9 cellular contexts compared by ENCODE assay signal in the genomic region with DNA sequence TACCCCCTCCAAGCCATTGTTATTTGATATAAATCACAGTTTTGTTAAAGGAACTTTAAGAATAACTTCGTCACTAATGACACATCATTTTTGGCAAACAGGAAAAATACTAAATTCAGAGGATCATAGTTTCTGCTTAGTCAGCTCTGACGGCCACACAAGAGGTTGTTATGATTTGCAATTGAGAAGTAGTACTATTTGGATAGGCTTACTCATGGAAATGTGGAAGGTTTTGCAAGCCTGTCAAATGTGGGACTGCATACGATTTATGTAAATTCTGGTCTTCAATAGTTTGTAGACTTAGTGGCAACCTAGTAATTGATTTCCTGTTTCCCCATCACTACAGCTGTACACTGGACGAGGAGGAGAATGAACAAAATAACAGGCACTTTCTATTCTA.
DNase-seq lines count a peak whose midpoint lies in the region; ATAC-seq and TF ChIP-seq lines count a peak whose summit lies in the region.
"Had no signal": no experiment of that assay in that cellular context is flagged by ENCODE, and none has a peak within 500 bp of the region (broad histone marks: within the 10 kb centered on the region; RNA-seq: fewer than 3 reads in every experiment).

No MANE protein-coding gene starts in this region.

- DNase-seq in ELR (ENCODE audit: low read depth) (peak; percentile 89), NOMO-1 treated with dmso at 0.1 percent for 144 hours (lab: John Stamatoyannopoulos, UW; ENCODE audit: unreplicated experiment) (peak; percentile 83), epithelial cell of prostate (ENCODE audit: low read depth, low spot score) (peak; percentile 72), omental fat pad (ENCODE audit: low spot score) (no peak)
- DNase-seq in activated effector memory CD4-positive, alpha-beta T cell treated with anti-CD3 and anti-CD28 coated beads, Interleukin-2, amount 50 U/mL, for 16 hours, result no peak
- DNase-seq in stimulated activated naive CD8-positive, alpha-beta T cell treated with anti-CD3 and anti-CD28 coated beads, Interleukin-15, Interleukin-2, amounts not matched to agents 100 U/mL and 50 U/mL, for 24 hours, result no peak
- no peak for DNase-seq in stimulated activated CD4-positive, alpha-beta T cell treated with anti-CD3 and anti-CD28 coated beads, Interleukin-12 subunit alpha, Interleukin-12 subunit beta, amount 100 ng/mL, for 4 hours
- no peak for DNase-seq in CD4-positive, alpha-beta T cell

- no peaks in the 10 kb centered on the region for H3K27me3 ChIP-seq in CD4-positive, alpha-beta T cell (ENCODE audit: control insufficient read depth, insufficient read depth, low read length)

- no peak overlapping the region for H3K4me3 Mint-ChIP-seq in CD4-positive, alpha-beta T cell
- H3K4me3 Mint-ChIP-seq: neural crest cell had no signal

- peaks cover under 1% of the 10 kb centered on the region for H3K4me1 Mint-ChIP-seq in CD4-positive, alpha-beta T cell (ENCODE audit: low read depth)

- H3K27ac Mint-ChIP-seq in CD4-positive, alpha-beta T cell, result no peak overlapping the region

- H3K9me3 ChIP-seq in CD4-positive, alpha-beta T cell (ENCODE audit: control insufficient read depth, low read length), result no peaks in the 10 kb centered on the region

- H3K27me3 Mint-ChIP-seq in CD4-positive, alpha-beta T cell, result no peaks in the 10 kb centered on the region

- TF ChIP-seq CTCF in omental fat pad (IDR thresholded peaks at IDR 0.05), result no peak
- no peak for TF ChIP-seq CTCF in CD4-positive, alpha-beta T cell (IDR thresholded peaks at IDR 0.05)

- POLR2A ChIA-PET in CD4-positive, alpha-beta T cell (lab: Charles Lee), result no interaction called here

- CTCF ChIA-PET in CD4-positive, alpha-beta T cell (lab: Charles Lee), result no interaction called here

- H3K9me3 Mint-ChIP-seq in CD4-positive, alpha-beta T cell, result no peaks in the 10 kb centered on the region
- H3K9me3 Mint-ChIP-seq: neural crest cell had no signal

- peaks cover 95% of the 10 kb centered on the region for H3K36me3 Mint-ChIP-seq in CD4-positive, alpha-beta T cell (ENCODE audit: low read depth)

- ATAC-seq in omental fat pad (ENCODE audit: low FRiP score), result peak; percentile 91
- ATAC-seq in stimulated activated naive CD8-positive, alpha-beta T cell treated with anti-CD3 and anti-CD28 coated beads, Interleukin-15, Interleukin-2, amounts not matched to agents 100 U/mL and 50 U/mL, for 24 hours, result no peak
- ATAC-seq in CD4-positive, alpha-beta T cell (ENCODE audit: poor library complexity), result no peak

- peak overlapping the region; percentile 24 for H3K27ac ChIP-seq in epithelial cell of prostate
- no peak overlapping the region for H3K27ac ChIP-seq in CD4-positive, alpha-beta T cell (ENCODE audit: low read depth, low read length)

- intact Hi-C loops in CD4-positive, alpha-beta T cell (cut with DNase I, micrococcal nuclease), result no loop called here

Comparison
In these comparisons a context has a peak if more than half of its experiments do, and no peak if none do; other contexts are left out.
1. DNase-seq: peak in ELR (single experiment), NOMO-1 treated with dmso at 0.1 percent for 144 hours (single experiment) and epithelial cell of prostate (single experiment); none in omental fat pad (single experiment), activated effector memory CD4-positive, alpha-beta T cell treated with anti-CD3 and anti-CD28 coated beads, Interleukin-2, amount 50 U/mL, for 16 hours (single experiment), stimulated activated naive CD8-positive, alpha-beta T cell treated with anti-CD3 and anti-CD28 coated beads, Interleukin-15, Interleukin-2, amounts not matched to agents 100 U/mL and 50 U/mL, for 24 hours (single experiment), stimulated activated CD4-positive, alpha-beta T cell treated with anti-CD3 and anti-CD28 coated beads, Interleukin-12 subunit alpha, Interleukin-12 subunit beta, amount 100 ng/mL, for 4 hours (single experiment) and CD4-positive, alpha-beta T cell (0 of 10).